In genomic region chr2:275457-275856, GRCh38 we compare ENCODE assay signal across 15 cellular contexts.
A peak's percentile ranks its signal among the peaks of the same experiment; 100 is the strongest.
DNase-seq lines count a peak whose midpoint lies in the region; ATAC-seq lines count a peak whose summit lies in the region.
"Had no signal": no experiment of that assay in that cellular context is flagged by ENCODE, and none has a peak within 500 bp of the region (broad histone marks: within the 10 kb centered on the region; RNA-seq: fewer than 3 reads in every experiment).

No MANE protein-coding gene starts in this region.

- ATAC-seq in HG02759 (IDR thresholded peaks at IDR 0.05; ENCODE audit: unreplicated experiment) = peak; percentile 95
- peak; percentile 80 for ATAC-seq in HG03558 (IDR thresholded peaks at IDR 0.05; ENCODE audit: extremely low read depth, unreplicated experiment)

- DNase-seq in SKM-1 treated with dmso at 0.1 percent for 144 hours (lab: John Stamatoyannopoulos, UW; ENCODE audit: unreplicated experiment) (peak; percentile 46), SKM-1 (lab: John Stamatoyannopoulos, UW; ENCODE audit: unreplicated experiment) (no peak), SHP77 (lab: John Stamatoyannopoulos, UW) (no peak), LoVo (ENCODE audit: low spot score) (no peak), KG1 (lab: John Stamatoyannopoulos, UW) (no peak), superior temporal gyrus (ENCODE audit: extremely low spot score) (no peak)
- DNase-seq: 8988T; activated effector memory CD4-positive, alpha-beta T cell treated with anti-CD3 and anti-CD28 coated beads, Interleukin-2, amount 50 U/mL, for 16 hours; cortex of kidney; GDM1; NCI-H774; stimulated activated CD4-positive, alpha-beta T cell treated with anti-CD3 and anti-CD28 coated beads, Interleukin-2, amount 100 ng/mL, for 24 hours; tibial artery had no signal
